8 cellular contexts compared by ENCODE assay signal in genomic region chr4:173288296-173288695, GRCh38. TPM values are rescaled to one million over a fixed set of nuclear protein-coding genes. Genes with fewer than 3 reads are reported as not detected.
A peak's percentile ranks its signal among the peaks of the same experiment; 100 is the strongest.
DNase-seq lines count a peak whose midpoint lies in the region; ATAC-seq and TF ChIP-seq lines count a peak whose summit lies in the region.

No MANE protein-coding gene starts in this region.

- peaks cover 42% of the 10 kb centered on the region for H3K9me3 ChIP-seq in A673 (ENCODE audit: low read depth, low read length, poor library complexity, severe bottlenecking)

- peaks cover 6% of the 10 kb centered on the region for H3K36me3 ChIP-seq in A673 (ENCODE audit: insufficient read depth, low read length, poor library complexity, severe bottlenecking)

- peak; percentile 68 for TF ChIP-seq CTCF in A673 (conservative IDR thresholded peaks at IDR 0.05; ENCODE audit: low read depth, low read length)
- peak; percentile 35 for TF ChIP-seq CTCF in astrocyte of the cerebellum (IDR thresholded peaks at IDR 0.05; ENCODE audit: low read depth, low read length, missing control alignments)

- BruUV-seq in A673 (replicated peaks; lab: Mats Ljungman, UMichigan), result no TSS peak

- in situ Hi-C loops in astrocyte of the cerebellum (cut with HindIII; ENCODE audit: low sequenced_read_pairs), result no loop called here

- POLR2A ChIA-PET in A673 (lab: Charles Lee; ENCODE audit: low non-redundant PET), result no interaction called here

- no peaks in the 10 kb centered on the region for H3K4me1 ChIP-seq in A673 (ENCODE audit: insufficient read depth, low read length, poor library complexity, severe bottlenecking)

- peak; percentile 44 for ATAC-seq in GM18858 (IDR thresholded peaks at IDR 0.05; ENCODE audit: unreplicated experiment)

- CTCF ChIA-PET in A673 (lab: Charles Lee), result interaction anchor here (0.7 to 0.9 kb wide), 2 partner anchors 21 to 201 kb away, joined by 4 to 5 read pairs; no protein-coding TSS in a partner anchor

- intact Hi-C loops in A673 (cut with micrococcal nuclease; ENCODE audit: unreplicated experiment), result loop anchor here (10.0 kb wide), 1 partner anchor 127 kb away; no protein-coding TSS in a partner anchor

- no peaks in the 10 kb centered on the region for H3K27me3 ChIP-seq in A673 (replicated peaks; ENCODE audit: insufficient read depth, low read depth, low read length, poor library complexity)

- no peak overlapping the region for H3K4me3 ChIP-seq in A673 (ENCODE audit: low read depth, low read length, poor library complexity, severe bottlenecking)
- no peak overlapping the region for H3K4me3 ChIP-seq in astrocyte of the cerebellum (ENCODE audit: low read depth, low read length)

- DNase-seq in A673 (ENCODE audit: low spot score) (peak; percentile 80), HK-2 (ENCODE audit: unreplicated experiment) (peak; percentile 59), T-helper 22 cell (ENCODE audit: low read depth) (peak; percentile 25), astrocyte of the cerebellum (ENCODE audit: low read depth) (no peak), inferior parietal cortex (ENCODE audit: extremely low spot score) (peak; percentile 82), cortex of kidney (lab: John Stamatoyannopoulos, UW) (no peak)
- DNase-seq in stimulated activated CD4-positive, alpha-beta T cell treated with anti-CD3 and anti-CD28 coated beads, TNF-alpha, amount 100 ng/mL, for 24 hours (ENCODE audit: low read depth in 3 of 3), result peak; percentile 57 to 66 (median 60)

- H3K27ac ChIP-seq in A673 (ENCODE audit: low read depth, low read length, poor library complexity, severe bottlenecking), result no peak overlapping the region

RNA-seq across cellular contexts. Expression of gene HMGB2, which starts 45.9 kb away (rescaled TPM):
- total RNA-seq in A673 (2021), result 392 and 435 TPM in 2 replicates

Comparison
In these comparisons a context has a peak if more than half of its experiments do, and no peak if none do; other contexts are left out.
1. DNase-seq: peak in A673 (single experiment), HK-2 (single experiment), T-helper 22 cell (single experiment), inferior parietal cortex (single experiment) and stimulated activated CD4-positive, alpha-beta T cell treated with anti-CD3 and anti-CD28 coated beads, TNF-alpha, amount 100 ng/mL, for 24 hours (3 of 3); none in astrocyte of the cerebellum (single experiment) and cortex of kidney (single experiment).